9 cellular contexts compared by ENCODE assay signal in the genomic region with DNA sequence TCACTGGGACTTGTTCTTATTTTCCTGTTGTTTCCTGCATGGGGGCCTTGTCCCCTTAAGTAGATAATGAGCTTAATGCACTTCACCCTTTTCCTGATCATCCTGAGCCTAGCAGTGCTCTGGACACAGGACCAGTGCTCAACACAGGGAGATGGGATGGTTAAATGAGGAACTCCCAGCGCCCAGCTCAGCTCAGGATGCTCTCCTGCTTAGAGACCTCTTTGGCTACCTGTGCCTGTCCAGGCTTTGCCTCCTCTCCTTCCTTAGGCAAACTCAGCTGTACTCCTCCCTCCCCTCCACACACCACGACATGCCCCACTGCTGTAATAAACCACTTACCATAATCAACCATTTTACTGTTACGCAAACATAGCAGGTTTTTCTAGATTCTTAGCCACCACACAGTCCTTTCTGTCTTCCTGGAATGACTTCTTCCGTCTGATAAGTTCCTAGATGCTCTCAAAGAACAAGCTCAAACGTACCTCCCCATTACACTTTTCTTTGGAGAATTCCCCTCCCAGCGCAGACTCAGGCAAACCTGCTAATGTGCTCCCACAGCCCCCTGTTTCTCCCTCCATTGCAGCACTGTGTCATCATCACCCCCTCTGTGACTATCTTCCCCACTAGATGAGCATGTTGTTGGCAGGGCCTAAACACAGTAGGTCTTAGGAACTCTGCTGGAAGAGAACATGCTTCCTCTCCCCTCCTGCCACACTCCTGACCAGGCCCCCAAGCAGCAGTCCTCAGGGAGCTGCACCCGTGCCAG.
DNase-seq lines count a peak whose midpoint lies in the region; ATAC-seq and TF ChIP-seq lines count a peak whose summit lies in the region.
"Had no signal": no experiment of that assay in that cellular context is flagged by ENCODE, and none has a peak within 500 bp of the region (broad histone marks: within the 10 kb centered on the region; RNA-seq: fewer than 3 reads in every experiment).

No MANE protein-coding gene starts in this region.

- TF ChIP-seq EP300 in suprapubic skin (IDR thresholded peaks at IDR 0.05), result no peak

- peak overlapping the region; percentile 93 for H3K27ac Mint-ChIP-seq in activated CD4-positive, alpha-beta T cell treated with anti-CD3 and anti-CD28 coated beads, Interleukin-2, amount 10 ng/mL, durations not matched to agents 7 days and 5 days

- no peak for TF ChIP-seq CTCF in colonic mucosa (IDR thresholded peaks at IDR 0.05)
- TF ChIP-seq CTCF in suprapubic skin (IDR thresholded peaks at IDR 0.05), result no peak
- no peak for TF ChIP-seq CTCF in BE2C (IDR thresholded peaks at IDR 0.05; ENCODE audit: low read depth, low read length)

- no peaks in the 10 kb centered on the region for H3K9me3 Mint-ChIP-seq in activated CD4-positive, alpha-beta T cell treated with anti-CD3 and anti-CD28 coated beads, Interleukin-2, amount 10 ng/mL, durations not matched to agents 7 days and 5 days
- H3K9me3 Mint-ChIP-seq: naive B cell had no signal

- CTCF ChIA-PET in activated CD4-positive, alpha-beta T cell treated with anti-CD3 and anti-CD28 coated beads, Interleukin-2, amount 10 ng/mL, durations not matched to agents 7 days and 5 days (lab: Charles Lee), result interaction anchor here (0.8 to 5.8 kb wide), 23 partner anchors 9 to 134 kb away, joined by 3 to 49 read pairs (median 4); no protein-coding TSS in a partner anchor

- H3K4me1 Mint-ChIP-seq in activated CD4-positive, alpha-beta T cell treated with anti-CD3 and anti-CD28 coated beads, Interleukin-2, amount 10 ng/mL, durations not matched to agents 7 days and 5 days, result peaks cover 66% of the 10 kb centered on the region

- H3K9me3 ChIP-seq in colonic mucosa, result no peaks in the 10 kb centered on the region
- H3K9me3 ChIP-seq in suprapubic skin, result no peaks in the 10 kb centered on the region
- H3K9me3 ChIP-seq in BE2C, result no peaks in the 10 kb centered on the region
- no peaks in the 10 kb centered on the region for H3K9me3 ChIP-seq in Karpas-422 (ENCODE audit: low read length)

- ATAC-seq in HG02870 (IDR thresholded peaks at IDR 0.05; ENCODE audit: unreplicated experiment), result no peak

- POLR2A ChIA-PET in activated CD4-positive, alpha-beta T cell treated with anti-CD3 and anti-CD28 coated beads, Interleukin-2, amount 10 ng/mL, durations not matched to agents 7 days and 5 days (lab: Charles Lee), result interaction anchor here (0.6 to 1.4 kb wide), 5 partner anchors 9 to 115 kb away, joined by 3 to 6 read pairs (median 4); no protein-coding TSS in a partner anchor

- no peaks in the 10 kb centered on the region for H3K79me2 ChIP-seq in Karpas-422 (ENCODE audit: low read length)

- H3K9me2 ChIP-seq in Karpas-422 (replicated peaks; ENCODE audit: insufficient read depth, low read length), result no peaks in the 10 kb centered on the region

- no peaks in the 10 kb centered on the region for H4K20me1 ChIP-seq in Karpas-422 (ENCODE audit: insufficient read depth, low read depth, low read length)

- no peak for TF ChIP-seq POLR2A in suprapubic skin (IDR thresholded peaks at IDR 0.05)

- H3K4me3 ChIP-seq in colonic mucosa, result no peak overlapping the region
- H3K4me3 ChIP-seq in suprapubic skin, result peak overlapping the region; percentile 1
- H3K4me3 ChIP-seq in BE2C (ENCODE audit: low read depth, low read length), result no peak overlapping the region
- no peak overlapping the region for H3K4me3 ChIP-seq in Karpas-422 (ENCODE audit: low read length)

- H2AFZ ChIP-seq in Karpas-422 (ENCODE audit: low read length), result no peak overlapping the region

- H3K4me1 ChIP-seq in colonic mucosa (peaks cover 11% of the 10 kb centered on the region), suprapubic skin (peaks cover 38% of the 10 kb centered on the region), BE2C (no peaks in the 10 kb centered on the region), Karpas-422 (ENCODE audit: low read length) (no peaks in the 10 kb centered on the region)

- H3K36me3 Mint-ChIP-seq in activated CD4-positive, alpha-beta T cell treated with anti-CD3 and anti-CD28 coated beads, Interleukin-2, amount 10 ng/mL, durations not matched to agents 7 days and 5 days (ENCODE audit: low read depth), result peaks cover 53% of the 10 kb centered on the region
- H3K36me3 Mint-ChIP-seq: naive B cell had no signal

- DNase-seq in activated CD4-positive, alpha-beta T cell treated with anti-CD3 and anti-CD28 coated beads, Interleukin-2, amount 10 ng/mL, durations not matched to agents 7 days and 5 days, result no peak
- no peak for DNase-seq in activated CD4-positive, alpha-beta T cell treated with anti-CD3 and anti-CD28 coated beads, Interleukin-2, amount 50 U/mL, for 1 hour
- DNase-seq in NCI-H748 (lab: John Stamatoyannopoulos, UW; ENCODE audit: unreplicated experiment) (peak; percentile 45), colonic mucosa (peak; percentile 73), suprapubic skin (ENCODE audit: low spot score in 2 of 2) (no peak), BE2C (no peak), Karpas-422 (no peak)

- H3K9ac ChIP-seq in colonic mucosa (ENCODE audit: low read depth in 2 of 2, low read length in 2 of 2) (peak overlapping the region in 1 of 2 donors; percentile 29), Karpas-422 (ENCODE audit: low read length) (no peak overlapping the region)

- no peaks in the 10 kb centered on the region for H3K36me3 ChIP-seq in colonic mucosa
- peaks cover 48% of the 10 kb centered on the region for H3K36me3 ChIP-seq in suprapubic skin
- no peaks in the 10 kb centered on the region for H3K36me3 ChIP-seq in BE2C
- H3K36me3 ChIP-seq in Karpas-422 (ENCODE audit: insufficient read depth, low read length), result no peaks in the 10 kb centered on the region

- no peaks in the 10 kb centered on the region for H3K27me3 ChIP-seq in colonic mucosa
- no peaks in the 10 kb centered on the region for H3K27me3 ChIP-seq in suprapubic skin
- no peaks in the 10 kb centered on the region for H3K27me3 ChIP-seq in BE2C
- no peaks in the 10 kb centered on the region for H3K27me3 ChIP-seq in Karpas-422 (ENCODE audit: low read length)

- H3K27ac ChIP-seq in colonic mucosa, result peak overlapping the region; percentile 56
- peak overlapping the region; percentile 65 for H3K27ac ChIP-seq in suprapubic skin
- no peak overlapping the region for H3K27ac ChIP-seq in Karpas-422 (ENCODE audit: low read length)

- 49% methylated on average over 7 of the region's 7 CpGs for WGBS in suprapubic skin

- no peaks in the 10 kb centered on the region for H3K27me3 Mint-ChIP-seq in activated CD4-positive, alpha-beta T cell treated with anti-CD3 and anti-CD28 coated beads, Interleukin-2, amount 10 ng/mL, durations not matched to agents 7 days and 5 days

- H3K4me3 Mint-ChIP-seq in activated CD4-positive, alpha-beta T cell treated with anti-CD3 and anti-CD28 coated beads, Interleukin-2, amount 10 ng/mL, durations not matched to agents 7 days and 5 days, result peak overlapping the region; percentile 62

- no peak overlapping the region for H3K4me2 ChIP-seq in Karpas-422 (ENCODE audit: low read depth, low read length, poor library complexity, severe bottlenecking)

- intact Hi-C loops in colonic mucosa (cut with DNase I), result no loop called here

Comparison
In these comparisons a context has a peak if more than half of its experiments do, and no peak if none do; other contexts are left out.
1. DNase-seq: peak in NCI-H748 (single experiment) and colonic mucosa (single experiment); none in activated CD4-positive, alpha-beta T cell treated with anti-CD3 and anti-CD28 coated beads, Interleukin-2, amount 10 ng/mL, durations not matched to agents 7 days and 5 days (single experiment), activated CD4-positive, alpha-beta T cell treated with anti-CD3 and anti-CD28 coated beads, Interleukin-2, amount 50 U/mL, for 1 hour (single experiment), suprapubic skin (0 of 2), BE2C (single experiment) and Karpas-422 (single experiment).